7 cellular contexts compared by ENCODE assay signal in the genomic region with DNA sequence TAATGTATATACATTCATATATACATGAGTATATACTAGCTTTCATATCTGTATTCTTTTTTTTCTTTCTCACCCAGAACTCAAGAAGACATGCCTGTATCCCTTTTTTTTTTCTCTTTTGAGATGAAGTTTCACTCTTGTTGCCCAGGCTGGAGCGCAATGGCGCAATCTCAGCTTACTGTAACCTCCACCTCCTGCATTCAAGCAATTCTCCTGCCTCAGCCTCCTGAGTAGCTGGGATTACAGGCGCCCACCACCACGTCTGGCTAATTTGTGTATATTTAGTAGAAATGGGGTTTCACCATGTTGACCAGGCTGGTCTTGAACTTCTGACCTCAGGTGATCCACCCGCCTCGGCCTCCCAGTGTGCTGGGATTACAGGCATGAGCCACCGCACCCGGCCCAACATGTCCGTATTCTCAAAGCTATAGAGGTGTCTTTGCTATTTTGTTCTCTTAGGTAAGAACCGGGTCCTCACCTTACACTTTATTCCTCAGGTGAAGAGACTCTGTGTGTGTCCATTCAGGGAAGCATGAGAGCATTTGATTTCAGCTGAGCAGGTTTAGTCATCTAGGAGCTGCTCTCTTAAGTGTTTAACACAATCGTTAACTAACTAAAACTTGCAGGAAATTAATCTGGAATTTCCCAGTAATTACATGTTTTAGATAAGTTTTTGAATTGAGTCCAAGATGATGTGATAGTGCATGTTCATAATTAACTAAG.
DNase-seq lines count a peak whose midpoint lies in the region; ATAC-seq and TF ChIP-seq lines count a peak whose summit lies in the region.
"Not testable (repeated sequence)": the region's sequence is repeated elsewhere in the genome, so short reads cannot be mapped to it uniquely, and the experiment has no call there.

No MANE protein-coding gene starts in this region.

- not testable (repeated sequence) for H3K27me3 Mint-ChIP-seq in T-cell; activated naive CD4-positive, alpha-beta T cell treated with anti-CD3 and anti-CD28 coated beads, Interleukin-2, amount 50 U/mL, for 24 hours; effector memory CD8-positive, alpha-beta T cell; naive thymus-derived CD4-positive, alpha-beta T cell
- peaks cover 5 to 13% (median 8%) of the 10 kb centered on the region in 3 donors for H3K27me3 Mint-ChIP-seq in immature natural killer cell (ENCODE audit: low read depth in 3 of 3)

- H3K9ac ChIP-seq in GM23248, result peak overlapping the region; percentile 67; the same call in 1 of the 2 replicates
- not testable (repeated sequence) for H3K9ac ChIP-seq in smooth muscle cell (ENCODE audit: low read depth)

- peak overlapping the region; percentile 86 for H2AFZ ChIP-seq in GM23248
- peak overlapping the region; percentile 81 for H2AFZ ChIP-seq in smooth muscle cell (ENCODE audit: low read depth)

- not testable (repeated sequence) for ATAC-seq in T-cell (replicated peaks in 1 of 4); effector memory CD8-positive, alpha-beta T cell (replicated peaks); naive thymus-derived CD4-positive, alpha-beta T cell

- H3K36me3 ChIP-seq in GM23248 (ENCODE audit: low read depth); naive thymus-derived CD4-positive, alpha-beta T cell (ENCODE audit: control insufficient read depth in 2 of 3, insufficient read depth in 3 of 3, low read length in 3 of 3); smooth muscle cell (ENCODE audit: low read depth): not testable (repeated sequence)

- in situ Hi-C loops in GM23248 (cut with MboI), result loop anchor here (10.0 kb wide), 1 partner anchor 110 kb away; no protein-coding TSS in a partner anchor

- H3K4me3 ChIP-seq in GM23248, result peak overlapping the region; percentile 71
- H3K4me3 ChIP-seq in naive thymus-derived CD4-positive, alpha-beta T cell (ENCODE audit: low read length), result peak overlapping the region; percentile 44
- not testable (repeated sequence) for H3K4me3 ChIP-seq in smooth muscle cell

- not testable (repeated sequence) for H3K9me3 Mint-ChIP-seq in T-cell; activated naive CD4-positive, alpha-beta T cell treated with anti-CD3 and anti-CD28 coated beads, Interleukin-2, amount 50 U/mL, for 24 hours; effector memory CD8-positive, alpha-beta T cell; immature natural killer cell
- H3K9me3 Mint-ChIP-seq in naive thymus-derived CD4-positive, alpha-beta T cell, result peaks cover 0 to 16% (median 5%) of the 10 kb centered on the region in 11 donors

- WGBS in GM23248 (ENCODE audit: low coverage in 1 of 2, low lambda C conversion rate in 2 of 2, missing lambda C conversion rate in 2 of 2), 2 experiments, result 78 to 79% methylated on average over 11 of the region's 11 CpGs
- WGBS in smooth muscle cell (ENCODE audit: low lambda C conversion rate), result 87% methylated on average over 11 of the region's 11 CpGs

- peaks cover 58 to 60% (median 60%) of the 10 kb centered on the region in 3 donors for H3K4me1 Mint-ChIP-seq in T-cell
- peaks cover 63% of the 10 kb centered on the region for H3K4me1 Mint-ChIP-seq in activated naive CD4-positive, alpha-beta T cell treated with anti-CD3 and anti-CD28 coated beads, Interleukin-2, amount 50 U/mL, for 24 hours
- peaks cover 40 to 47% of the 10 kb centered on the region in 2 donors for H3K4me1 Mint-ChIP-seq in effector memory CD8-positive, alpha-beta T cell (ENCODE audit: low read depth in 2 of 2)
- peaks cover 59 to 68% of the 10 kb centered on the region in 2 donors for H3K4me1 Mint-ChIP-seq in immature natural killer cell
- peaks cover 49 to 74% (median 66%) of the 10 kb centered on the region in 7 donors for H3K4me1 Mint-ChIP-seq in naive thymus-derived CD4-positive, alpha-beta T cell

- intact Hi-C loops in naive thymus-derived CD4-positive, alpha-beta T cell (cut with micrococcal nuclease), result loop anchor here (5.0 to 10.0 kb wide), 4 partner anchors 253 to 1720 kb away; a partner anchor contains a TSS

- H3K79me2 ChIP-seq in GM23248 (ENCODE audit: insufficient read depth); smooth muscle cell (ENCODE audit: low read depth): not testable (repeated sequence)

- H3F3A ChIP-seq in GM23248 (ENCODE audit: insufficient read depth); smooth muscle cell (ENCODE audit: low read depth): not testable (repeated sequence)

- not testable (repeated sequence) for H3K36me3 Mint-ChIP-seq in T-cell; activated naive CD4-positive, alpha-beta T cell treated with anti-CD3 and anti-CD28 coated beads, Interleukin-2, amount 50 U/mL, for 24 hours; effector memory CD8-positive, alpha-beta T cell (ENCODE audit: insufficient read depth); immature natural killer cell
- H3K36me3 Mint-ChIP-seq in naive thymus-derived CD4-positive, alpha-beta T cell, result peaks cover 0 to 24% (median 5%) of the 10 kb centered on the region in 5 donors

- not testable (repeated sequence) for H3K27ac ChIP-seq in GM23248
- H3K27ac ChIP-seq in naive thymus-derived CD4-positive, alpha-beta T cell (ENCODE audit: low read depth, low read length), result peak overlapping the region; percentile 70
- H3K27ac ChIP-seq in smooth muscle cell (ENCODE audit: low read depth), result peak overlapping the region; percentile 35

- not testable (repeated sequence) for H3K27me3 ChIP-seq in GM23248 (replicated peaks; ENCODE audit: insufficient read depth); naive thymus-derived CD4-positive, alpha-beta T cell (ENCODE audit: control insufficient read depth in 2 of 2, insufficient read depth in 2 of 2, low read length in 2 of 2); smooth muscle cell (ENCODE audit: low read depth)

- H3K4me2 ChIP-seq in GM23248 (ENCODE audit: unreplicated experiment), result peak overlapping the region; percentile 87
- peak overlapping the region; percentile 68 for H3K4me2 ChIP-seq in smooth muscle cell

- not testable (repeated sequence) for TF ChIP-seq CTCF in smooth muscle cell (IDR thresholded peaks at IDR 0.05; ENCODE audit: borderline replicate concordance, insufficient read depth, poor library complexity, severe bottlenecking)

- peaks cover 19% of the 10 kb centered on the region for H3K4me1 ChIP-seq in GM23248 (ENCODE audit: insufficient read depth)
- H3K4me1 ChIP-seq in naive thymus-derived CD4-positive, alpha-beta T cell (ENCODE audit: control insufficient read depth in 2 of 2, insufficient read depth in 2 of 2, low read length in 2 of 2), result peaks cover 35 to 39% of the 10 kb centered on the region in 2 donors
- not testable (repeated sequence) for H3K4me1 ChIP-seq in smooth muscle cell (ENCODE audit: low read depth)

- DNase-seq in GM23248, result peak; percentile 34
- DNase-seq in T-cell; effector memory CD8-positive, alpha-beta T cell; immature natural killer cell; naive thymus-derived CD4-positive, alpha-beta T cell; smooth muscle cell (lab: John Stamatoyannopoulos, UW; ENCODE audit: unreplicated experiment): not testable (repeated sequence)

- not testable (repeated sequence) for H4K20me1 ChIP-seq in GM23248 (ENCODE audit: insufficient read depth); smooth muscle cell (ENCODE audit: low read depth)

- peak overlapping the region; percentile 62 to 84 (median 81) for H3K4me3 Mint-ChIP-seq in T-cell
- peak overlapping the region; percentile 87 for H3K4me3 Mint-ChIP-seq in activated naive CD4-positive, alpha-beta T cell treated with anti-CD3 and anti-CD28 coated beads, Interleukin-2, amount 50 U/mL, for 24 hours
- H3K4me3 Mint-ChIP-seq in effector memory CD8-positive, alpha-beta T cell, result peak overlapping the region; percentile 78 to 85
- peak overlapping the region; percentile 87 to 89 (median 89) for H3K4me3 Mint-ChIP-seq in immature natural killer cell
- H3K4me3 Mint-ChIP-seq in naive thymus-derived CD4-positive, alpha-beta T cell, result peak overlapping the region in 9 of 10 donors; percentile 39 to 92 (median 86)

- H3K9me3 ChIP-seq in GM23248 (ENCODE audit: low read depth); naive thymus-derived CD4-positive, alpha-beta T cell (ENCODE audit: control insufficient read depth in 2 of 3, low read length in 3 of 3); smooth muscle cell (replicated peaks; ENCODE audit: low read depth): not testable (repeated sequence)

- POLR2A ChIA-PET in T-cell (lab: Charles Lee), result interaction anchor here in 1 of 2 donors (0.6 to 0.8 kb wide), 2 partner anchors 72 to 134 kb away, joined by 3 read pairs; a partner anchor contains a TSS
- POLR2A ChIA-PET in naive thymus-derived CD4-positive, alpha-beta T cell (lab: Charles Lee), result interaction anchor here (0.6 to 4.6 kb wide), 13 partner anchors 8 to 108 kb away, joined by 3 to 54 read pairs (median 5); a partner anchor contains a TSS

- CTCF ChIA-PET in T-cell (lab: Charles Lee), result interaction anchor here (0.5 to 3.6 kb wide), 49 partner anchors 8 to 1678 kb away, joined by 3 to 24 read pairs (median 5); a partner anchor contains a TSS
- CTCF ChIA-PET in naive thymus-derived CD4-positive, alpha-beta T cell (lab: Charles Lee), result interaction anchor here (0.6 to 3.9 kb wide), 41 partner anchors 9 to 263 kb away, joined by 3 to 20 read pairs (median 4); a partner anchor contains a TSS

- H3K9me2 ChIP-seq in GM23248 (ENCODE audit: insufficient read depth), result not testable (repeated sequence)

- H3K27ac Mint-ChIP-seq in T-cell (peak overlapping the region; percentile 93 to 95), immature natural killer cell (peak overlapping the region; percentile 79 to 93 (median 91))
- peak overlapping the region; percentile 79 for H3K27ac Mint-ChIP-seq in activated naive CD4-positive, alpha-beta T cell treated with anti-CD3 and anti-CD28 coated beads, Interleukin-2, amount 50 U/mL, for 24 hours
- peak overlapping the region; percentile 83 to 88 for H3K27ac Mint-ChIP-seq in effector memory CD8-positive, alpha-beta T cell
- peak overlapping the region; percentile 53 to 96 (median 88) for H3K27ac Mint-ChIP-seq in naive thymus-derived CD4-positive, alpha-beta T cell
